In genomic region chr5:126492939-126493338, GRCh38 we compare ENCODE assay signal across 10 cellular contexts.
DNase-seq lines count a peak whose midpoint lies in the region; ATAC-seq, FAIRE-seq and TF ChIP-seq lines count a peak whose summit lies in the region.
"Had no signal": no experiment of that assay in that cellular context is flagged by ENCODE, and none has a peak within 500 bp of the region (broad histone marks: within the 10 kb centered on the region; RNA-seq: fewer than 3 reads in every experiment).

No MANE protein-coding gene starts in this region.

- H3K4me3 ChIP-seq in astrocyte of the cerebellum (ENCODE audit: low read depth, low read length): no peak overlapping the region

- DNase-seq in COR-L47 (lab: John Stamatoyannopoulos, UW): peak; percentile 7
- no peak for DNase-seq in HTR-8/SVneo (ENCODE audit: insufficient read length, low spot score)
- no peak for DNase-seq in astrocyte of the cerebellum (ENCODE audit: low read depth)
- peak; percentile 57 for DNase-seq in left kidney (ENCODE audit: low read depth, low spot score)
- no peak for DNase-seq in stimulated activated naive CD8-positive, alpha-beta T cell treated with anti-CD3 and anti-CD28 coated beads, Interleukin-15, Interleukin-2, amounts not matched to agents 100 U/mL and 50 U/mL, for 24 hours
- DNase-seq in activated CD4-positive, alpha-beta T cell treated with anti-CD3 and anti-CD28 coated beads for 1 hour: no peak
- DNase-seq in activated naive CD4-positive, alpha-beta T cell (lab: John Stamatoyannopoulos, UW): no peak
- DNase-seq: activated CD4-positive, alpha-beta T cell treated with anti-CD3 and anti-CD28 coated beads, Interleukin-2, amount 10 ng/mL, durations not matched to agents 24 days and 14 days; NCI-H510A treated with DMSO at 0.1 percent for 48 hours had no signal

- peak; percentile 42 for FAIRE-seq in HTR-8/SVneo (lab: Jason Lieb, UNC)

- no peak for ATAC-seq in HG02870 (IDR thresholded peaks at IDR 0.05; ENCODE audit: unreplicated experiment)
- ATAC-seq in stimulated activated naive CD8-positive, alpha-beta T cell treated with anti-CD3 and anti-CD28 coated beads, Interleukin-15, Interleukin-2, amounts not matched to agents 100 U/mL and 50 U/mL, for 24 hours: no peak

- in situ Hi-C loops in astrocyte of the cerebellum (cut with HindIII; ENCODE audit: low sequenced_read_pairs): no loop called here

- peak; percentile 21 for TF ChIP-seq CTCF in astrocyte of the cerebellum (IDR thresholded peaks at IDR 0.05; ENCODE audit: low read depth, low read length, missing control alignments)

Comparison
In these comparisons a context has a peak if more than half of its experiments do, and no peak if none do; other contexts are left out.
1. DNase-seq: peak in COR-L47 (single experiment) and left kidney (single experiment); none in HTR-8/SVneo (single experiment), astrocyte of the cerebellum (single experiment), stimulated activated naive CD8-positive, alpha-beta T cell treated with anti-CD3 and anti-CD28 coated beads, Interleukin-15, Interleukin-2, amounts not matched to agents 100 U/mL and 50 U/mL, for 24 hours (single experiment), activated CD4-positive, alpha-beta T cell treated with anti-CD3 and anti-CD28 coated beads for 1 hour (single experiment) and activated naive CD4-positive, alpha-beta T cell (0 of 4).